18 cellular contexts compared by ENCODE assay signal in genomic region chr1:61497013-61497412, GRCh38.
A peak's percentile ranks its signal among the peaks of the same experiment; 100 is the strongest.
DNase-seq lines count a peak whose midpoint lies in the region; ATAC-seq, FAIRE-seq and TF ChIP-seq lines count a peak whose summit lies in the region.
"Had no signal": no experiment of that assay in that cellular context is flagged by ENCODE, and none has a peak within 500 bp of the region (broad histone marks: within the 10 kb centered on the region; RNA-seq: fewer than 3 reads in every experiment).

No MANE protein-coding gene starts in this region.

- no peaks in the 10 kb centered on the region for H3K9me2 ChIP-seq in Karpas-422 (replicated peaks; ENCODE audit: insufficient read depth, low read length)

- no peak for TF ChIP-seq CTCF in MCF 10A (IDR thresholded peaks at IDR 0.05; ENCODE audit: unreplicated experiment)
- no peak for TF ChIP-seq CTCF in breast epithelium (IDR thresholded peaks at IDR 0.05)
- no peak for TF ChIP-seq CTCF in HFFc6 (IDR thresholded peaks at IDR 0.05)
- TF ChIP-seq CTCF in keratinocyte (optimal IDR thresholded peaks at IDR 0.05 in 1 of 3, IDR thresholded peaks at IDR 0.05 in 1 of 3, conservative IDR thresholded peaks at IDR 0.05 in 1 of 3; ENCODE audit: extremely low read depth in 1 of 3, insufficient read depth in 2 of 3, low read length in 3 of 3): no peak
- TF ChIP-seq CTCF in HepG2 (CRISPR knock-in tag; IDR thresholded peaks at IDR 0.05): no peak

- peaks cover 33% of the 10 kb centered on the region for H3K4me1 Mint-ChIP-seq in MCF 10A (ENCODE audit: insufficient read depth, unreplicated experiment)
- H3K4me1 Mint-ChIP-seq in HFFc6 (ENCODE audit: low read depth): peaks cover 28% of the 10 kb centered on the region
- H3K4me1 Mint-ChIP-seq: B cell had no signal

- H3K27ac ChIP-seq in breast epithelium: no peak overlapping the region
- H3K27ac ChIP-seq in keratinocyte (ENCODE audit: control insufficient read depth, insufficient read depth, low read length): peak overlapping the region; percentile 34
- no peak overlapping the region for H3K27ac ChIP-seq in HepG2 (ENCODE audit: extremely low read length, insufficient read depth, low read length)
- no peak overlapping the region for H3K27ac ChIP-seq in Karpas-422 (ENCODE audit: low read length)

- POLR2A ChIA-PET in MCF 10A (lab: Yijun Ruan, JAX): interaction anchor here (0.6 to 2.9 kb wide), 11 partner anchors 10 to 274 kb away, joined by 3 to 26 read pairs (median 5); no protein-coding TSS in a partner anchor
- POLR2A ChIA-PET in HepG2 (lab: Yijun Ruan, JAX): no interaction called here

- TF ChIP-seq EP300 in HepG2 (IDR thresholded peaks at IDR 0.05; ENCODE audit: low read depth in 2 of 2, low read length in 2 of 2) (no peak), HepG2 (CRISPR knock-in tag; IDR thresholded peaks at IDR 0.05; ENCODE audit: borderline replicate concordance) (no peak)

- peak; percentile 82 for FAIRE-seq in keratinocyte (lab: Jason Lieb, UNC)
- no peak for FAIRE-seq in HepG2 (lab: Jason Lieb, UNC)
- FAIRE-seq: H54 had no signal

- H3K27me3 Mint-ChIP-seq in MCF 10A (ENCODE audit: insufficient read depth, unreplicated experiment): no peaks in the 10 kb centered on the region
- H3K27me3 Mint-ChIP-seq in HFFc6 (ENCODE audit: insufficient read depth): peaks cover 8% of the 10 kb centered on the region

- no peak for TF ChIP-seq POLR2A in breast epithelium (IDR thresholded peaks at IDR 0.05)
- no peak for TF ChIP-seq POLR2A in HepG2 (IDR thresholded peaks at IDR 0.05; ENCODE audit: insufficient read depth in 1 of 2, low read depth in 2 of 2, low read length in 2 of 2)

- H3K79me2 ChIP-seq in keratinocyte (ENCODE audit: control insufficient read depth, insufficient read depth, low read length) (no peaks in the 10 kb centered on the region), HepG2 (ENCODE audit: insufficient read depth, low read length) (no peaks in the 10 kb centered on the region), Karpas-422 (ENCODE audit: low read length) (no peaks in the 10 kb centered on the region)

- dilution Hi-C loops in keratinocyte (cut with MboI; ENCODE audit: extremely low pct_ligation_motif_present, low sequenced_read_pairs): no loop called here

- peak overlapping the region; percentile 33 for H3K4me3 Mint-ChIP-seq in MCF 10A (ENCODE audit: unreplicated experiment)
- H3K4me3 Mint-ChIP-seq in HFFc6: peak overlapping the region; percentile 28; the same call in 1 of the 2 replicates
- H3K4me3 Mint-ChIP-seq: B cell had no signal

- in situ Hi-C loops in HepG2 (cut with HindIII; ENCODE audit: extremely low pct_ligation_motif_present, low pct_unique_long_range_greater_than_20kb): no loop called here

- no peaks in the 10 kb centered on the region for H3K9me3 ChIP-seq in breast epithelium
- no peaks in the 10 kb centered on the region for H3K9me3 ChIP-seq in adipocyte (ENCODE audit: control insufficient read depth, low read length)
- H3K9me3 ChIP-seq in keratinocyte (ENCODE audit: control insufficient read depth, low read depth, low read length): no peaks in the 10 kb centered on the region
- H3K9me3 ChIP-seq in HepG2 (ENCODE audit: low read length): no peaks in the 10 kb centered on the region
- H3K9me3 ChIP-seq in Karpas-422 (ENCODE audit: low read length): no peaks in the 10 kb centered on the region

- no peaks in the 10 kb centered on the region for H3K36me3 Mint-ChIP-seq in MCF 10A (ENCODE audit: insufficient read depth, unreplicated experiment)
- H3K36me3 Mint-ChIP-seq in HFFc6 (ENCODE audit: low read depth): no peaks in the 10 kb centered on the region

- intact Hi-C loops in MCF 10A (cut with micrococcal nuclease) (no loop called here), breast epithelium (cut with DNase I; ENCODE audit: low total_unique reads) (no loop called here), HepG2 (cut with micrococcal nuclease; ENCODE audit: unreplicated experiment) (no loop called here)

- WGBS in HepG2 (ENCODE audit: low lambda C conversion rate): 51% methylated on average over 3 of the region's 3 CpGs

- H3K4me1 ChIP-seq in breast epithelium (no peaks in the 10 kb centered on the region), adipocyte (ENCODE audit: control insufficient read depth, insufficient read depth, low read length) (peaks cover 3% of the 10 kb centered on the region), keratinocyte (ENCODE audit: control insufficient read depth, extremely low read depth, insufficient read depth, low read length) (peaks cover 20% of the 10 kb centered on the region), HepG2 (ENCODE audit: insufficient read depth, low read length) (no peaks in the 10 kb centered on the region), Karpas-422 (ENCODE audit: low read length) (no peaks in the 10 kb centered on the region)

- CTCF ChIA-PET in MCF 10A (lab: Yijun Ruan, JAX): interaction anchor here (0.5 to 2.5 kb wide), 8 partner anchors 10 to 394 kb away, joined by 3 to 8 read pairs (median 3); no protein-coding TSS in a partner anchor
- CTCF ChIA-PET in HepG2 (lab: Yijun Ruan, JAX; ENCODE audit: low intra/inter-chr PET ratio, low total read pairs): no interaction called here

- BruUV-seq in MCF 10A (replicated peaks; lab: Mats Ljungman, UMichigan) (no TSS peak), HepG2 (replicated peaks; lab: Mats Ljungman, UMichigan) (no TSS peak)

- H3K27ac Mint-ChIP-seq in MCF 10A (ENCODE audit: low read depth, unreplicated experiment) (peak overlapping the region; percentile 63), HFFc6 (peak overlapping the region; percentile 31)
- H3K27ac Mint-ChIP-seq: B cell had no signal

- no peaks in the 10 kb centered on the region for H4K20me1 ChIP-seq in keratinocyte (ENCODE audit: control insufficient read depth, extremely low read depth, insufficient read depth, low read length)
- H4K20me1 ChIP-seq in HepG2 (ENCODE audit: insufficient read depth, low read length): no peaks in the 10 kb centered on the region
- H4K20me1 ChIP-seq in Karpas-422 (ENCODE audit: insufficient read depth, low read depth, low read length): no peaks in the 10 kb centered on the region

- H3K4me2 ChIP-seq in keratinocyte (ENCODE audit: control insufficient read depth, extremely low read depth, insufficient read depth, low read depth, low read length): peak overlapping the region; percentile 61
- H3K4me2 ChIP-seq in HepG2 (ENCODE audit: low read depth, low read length): no peak overlapping the region
- no peak overlapping the region for H3K4me2 ChIP-seq in Karpas-422 (ENCODE audit: low read depth, low read length, poor library complexity, severe bottlenecking)

- no peak overlapping the region for H2AFZ ChIP-seq in keratinocyte (ENCODE audit: control insufficient read depth, low read length)
- no peak overlapping the region for H2AFZ ChIP-seq in HepG2 (ENCODE audit: low read length)
- no peak overlapping the region for H2AFZ ChIP-seq in Karpas-422 (ENCODE audit: low read length)

- TF ChIP-seq RAD21 in HepG2 (CRISPR knock-in tag; IDR thresholded peaks at IDR 0.05): no peak

- H3K9me3 Mint-ChIP-seq in MCF 10A (ENCODE audit: unreplicated experiment) (no peaks in the 10 kb centered on the region), HFFc6 (no peaks in the 10 kb centered on the region)

- H3K9ac ChIP-seq in adipocyte (ENCODE audit: low read length) (no peak overlapping the region), keratinocyte (ENCODE audit: control insufficient read depth, extremely low read depth, insufficient read depth, low read length) (no peak overlapping the region), HepG2 (ENCODE audit: insufficient read depth, low read depth, low read length) (no peak overlapping the region), Karpas-422 (ENCODE audit: low read length) (no peak overlapping the region)

- ATAC-seq in HepG2: no peak

- peak; percentile 27 for DNase-seq in MCF 10A (ENCODE audit: unreplicated experiment)
- no peak for DNase-seq in breast epithelium (ENCODE audit: low spot score in 2 of 2)
- DNase-seq in HFFc6: no peak
- peak; percentile 24 for DNase-seq in adipocyte (ENCODE audit: low read depth)
- no peak for DNase-seq in keratinocyte (ENCODE audit: low read depth, low spot score)
- DNase-seq in HepG2 (ENCODE audit: low spot score): no peak
- no peak for DNase-seq in Karpas-422
- no peak for DNase-seq in AML-193 (lab: John Stamatoyannopoulos, UW)
- DNase-seq: 8988T, GF-D8, KG1, NCI-H1105 treated with DMSO at 0.1 percent for 48 hours, NCI-H2029 treated with DMSO at 0.1 percent for 48 hours, NCI-H510A treated with DMSO at 0.1 percent for 48 hours, NCI-H748 treated with DMSO at 0.1 percent for 48 hours, SIG-M5 had no signal

- no peaks in the 10 kb centered on the region for H3K36me3 ChIP-seq in breast epithelium
- H3K36me3 ChIP-seq in adipocyte (ENCODE audit: control insufficient read depth, insufficient read depth, low read length, severe bottlenecking): no peaks in the 10 kb centered on the region
- no peaks in the 10 kb centered on the region for H3K36me3 ChIP-seq in keratinocyte (ENCODE audit: control insufficient read depth in 2 of 2, extremely low read depth in 1 of 2, insufficient read depth in 2 of 2, low read length in 2 of 2)
- no peaks in the 10 kb centered on the region for H3K36me3 ChIP-seq in HepG2 (replicated peaks in 1 of 2; ENCODE audit: control insufficient read depth in 1 of 2, insufficient read depth in 2 of 2, low read length in 2 of 2)
- H3K36me3 ChIP-seq in Karpas-422 (ENCODE audit: insufficient read depth, low read length): no peaks in the 10 kb centered on the region

- H3K9me1 ChIP-seq in keratinocyte (ENCODE audit: control insufficient read depth, extremely low read depth, insufficient read depth, low read length): no peaks in the 10 kb centered on the region

- H3K27me3 ChIP-seq in breast epithelium (no peaks in the 10 kb centered on the region), adipocyte (replicated peaks; ENCODE audit: control insufficient read depth, insufficient read depth, low read length) (peaks cover 8% of the 10 kb centered on the region), keratinocyte (ENCODE audit: control insufficient read depth, extremely low read depth, insufficient read depth, low read length) (no peaks in the 10 kb centered on the region), HepG2 (ENCODE audit: control insufficient read depth in 1 of 2, insufficient read depth in 2 of 2, low read length in 2 of 2) (peaks cover 0 to 2% of the 10 kb centered on the region in 2 experiments; a peak in 2 of 5 replicates), Karpas-422 (ENCODE audit: low read length) (no peaks in the 10 kb centered on the region)

- H3K4me3 ChIP-seq in breast epithelium (no peak overlapping the region), adipocyte (ENCODE audit: low read length) (no peak overlapping the region), keratinocyte (ENCODE audit: control insufficient read depth in 2 of 3, extremely low read depth in 1 of 3, insufficient read depth in 2 of 3, low read depth in 1 of 3, low read length in 3 of 3) (peak overlapping the region in 1 of 3 experiments; percentile 11), HepG2 (replicated peaks in 1 of 3; ENCODE audit: insufficient read depth in 1 of 3, low read depth in 2 of 3, low read length in 3 of 3) (no peak overlapping the region), Karpas-422 (ENCODE audit: low read length) (no peak overlapping the region)

TF ChIP-seq in HepG2, 621 proteins besides CTCF, POLR2A, EP300 and RAD21 (continues in another document):
- TF ChIP-seq ZNF451 (CRISPR knock-in tag; IDR thresholded peaks at IDR 0.05): no peak

Comparison
In these comparisons a context has a peak if more than half of its experiments do, and no peak if none do; other contexts are left out.
1. DNase-seq: peak in MCF 10A (single experiment) and adipocyte (single experiment); none in breast epithelium (0 of 2), HFFc6 (single experiment), keratinocyte (single experiment), HepG2 (single experiment), Karpas-422 (single experiment) and AML-193 (0 of 2).